ENCODE assay signal across 1 cellular context in the genomic region with DNA sequence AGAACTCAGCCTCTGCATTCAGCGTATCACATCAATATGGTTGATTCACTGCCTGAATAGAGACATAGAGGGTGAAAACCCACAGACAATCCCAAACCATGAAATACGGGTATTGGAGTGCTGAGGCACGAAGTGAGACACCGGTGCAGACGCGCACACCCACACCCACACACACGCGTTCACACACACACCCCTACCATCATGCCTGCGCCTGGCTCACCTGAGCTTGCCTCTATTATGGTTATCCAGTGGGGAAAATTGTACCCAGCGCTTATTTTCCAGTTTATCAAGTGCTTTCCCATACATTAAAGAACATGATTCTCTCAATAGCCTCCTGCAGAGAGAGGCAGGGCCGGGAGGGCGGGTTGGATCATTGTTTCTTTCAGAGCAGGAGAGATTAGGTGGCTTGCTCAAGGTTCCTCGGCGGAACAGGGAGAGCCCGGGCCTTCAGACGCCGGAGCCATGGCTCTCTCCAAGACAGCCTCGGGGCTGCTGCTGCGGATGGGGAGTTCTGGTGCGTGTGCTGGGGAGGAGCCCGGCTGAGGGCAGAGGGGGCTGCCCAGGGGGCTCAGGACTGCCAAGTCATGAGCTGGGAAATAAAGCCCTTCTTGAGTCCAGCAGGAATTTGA.
TF ChIP-seq lines count a peak whose summit lies in the region.

No MANE protein-coding gene starts in this region.

TF ChIP-seq in neural cell, 6 proteins besides CTCF, POLR2A, EP300 and RAD21 (continued from another document):
- TF ChIP-seq, protein P1, sequence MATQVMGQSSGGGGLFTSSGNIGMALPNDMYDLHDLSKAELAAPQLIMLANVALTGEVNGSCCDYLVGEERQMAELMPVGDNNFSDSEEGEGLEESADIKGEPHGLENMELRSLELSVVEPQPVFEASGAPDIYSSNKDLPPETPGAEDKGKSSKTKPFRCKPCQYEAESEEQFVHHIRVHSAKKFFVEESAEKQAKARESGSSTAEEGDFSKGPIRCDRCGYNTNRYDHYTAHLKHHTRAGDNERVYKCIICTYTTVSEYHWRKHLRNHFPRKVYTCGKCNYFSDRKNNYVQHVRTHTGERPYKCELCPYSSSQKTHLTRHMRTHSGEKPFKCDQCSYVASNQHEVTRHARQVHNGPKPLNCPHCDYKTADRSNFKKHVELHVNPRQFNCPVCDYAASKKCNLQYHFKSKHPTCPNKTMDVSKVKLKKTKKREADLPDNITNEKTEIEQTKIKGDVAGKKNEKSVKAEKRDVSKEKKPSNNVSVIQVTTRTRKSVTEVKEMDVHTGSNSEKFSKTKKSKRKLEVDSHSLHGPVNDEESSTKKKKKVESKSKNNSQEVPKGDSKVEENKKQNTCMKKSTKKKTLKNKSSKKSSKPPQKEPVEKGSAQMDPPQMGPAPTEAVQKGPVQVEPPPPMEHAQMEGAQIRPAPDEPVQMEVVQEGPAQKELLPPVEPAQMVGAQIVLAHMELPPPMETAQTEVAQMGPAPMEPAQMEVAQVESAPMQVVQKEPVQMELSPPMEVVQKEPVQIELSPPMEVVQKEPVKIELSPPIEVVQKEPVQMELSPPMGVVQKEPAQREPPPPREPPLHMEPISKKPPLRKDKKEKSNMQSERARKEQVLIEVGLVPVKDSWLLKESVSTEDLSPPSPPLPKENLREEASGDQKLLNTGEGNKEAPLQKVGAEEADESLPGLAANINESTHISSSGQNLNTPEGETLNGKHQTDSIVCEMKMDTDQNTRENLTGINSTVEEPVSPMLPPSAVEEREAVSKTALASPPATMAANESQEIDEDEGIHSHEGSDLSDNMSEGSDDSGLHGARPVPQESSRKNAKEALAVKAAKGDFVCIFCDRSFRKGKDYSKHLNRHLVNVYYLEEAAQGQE (IDR thresholded peaks at IDR 0.05; ENCODE audit: borderline replicate concordance) = no peak
- TF ChIP-seq TAF1 (IDR thresholded peaks at IDR 0.05; ENCODE audit: low read depth) = no peak
